Comparison of ENCODE assay signal across 1 cellular context in genomic region chr7:101868191-101868950, GRCh38.
TF ChIP-seq lines count a peak whose summit lies in the region.

No MANE protein-coding gene starts in this region.

TF ChIP-seq in K562, 482 proteins besides CTCF, POLR2A, EP300 and RAD21 (continued from another document):
- no peak for TF ChIP-seq PBX2 (CRISPR knock-in tag; IDR thresholded peaks at IDR 0.05; ENCODE audit: low read depth)
- TF ChIP-seq PBX2 (tag; conservative IDR thresholded peaks at IDR 0.05; ENCODE audit: low read depth): peak; percentile 64
- no peak for TF ChIP-seq RNF2 (IDR thresholded peaks at IDR 0.05)
